Comparison of ENCODE assay signal across 10 cellular contexts in genomic region chr12:51219345-51219744, GRCh38. TPM values are rescaled to one million over a fixed set of nuclear protein-coding genes. Genes with fewer than 3 reads are reported as not detected.
A peak's percentile ranks its signal among the peaks of the same experiment; 100 is the strongest.
DNase-seq lines count a peak whose midpoint lies in the region; ATAC-seq and TF ChIP-seq lines count a peak whose summit lies in the region.
"Had no signal": no experiment of that assay in that cellular context is flagged by ENCODE, and none has a peak within 500 bp of the region (broad histone marks: within the 10 kb centered on the region; RNA-seq: fewer than 3 reads in every experiment).

No MANE protein-coding gene starts in this region.

- no peak overlapping the region for H2AFZ ChIP-seq in SU-DHL-6 (ENCODE audit: low read depth, low read length, severe bottlenecking)

- peaks cover 25% of the 10 kb centered on the region for H3F3A ChIP-seq in SU-DHL-6 (ENCODE audit: insufficient read depth)

- no peaks in the 10 kb centered on the region for H3K79me2 ChIP-seq in SU-DHL-6 (ENCODE audit: insufficient read depth, low read length)

- no peaks in the 10 kb centered on the region for H3K9me2 ChIP-seq in SU-DHL-6 (replicated peaks; ENCODE audit: insufficient read depth, low read length)

- no peaks in the 10 kb centered on the region for H3K27me3 ChIP-seq in SU-DHL-6 (ENCODE audit: low read length)
- H3K27me3 ChIP-seq in stomach smooth muscle (ENCODE audit: control insufficient read depth in 1 of 2, insufficient read depth in 2 of 2, low read length in 2 of 2), result no peaks in the 10 kb centered on the region
- H3K27me3 ChIP-seq: colonic mucosa had no signal

- peaks cover 15% of the 10 kb centered on the region for H3K4me1 ChIP-seq in stomach smooth muscle (ENCODE audit: control insufficient read depth, insufficient read depth, low read length)

- peak overlapping the region; percentile 84 for H3K4me2 ChIP-seq in SU-DHL-6 (ENCODE audit: low read depth, low read length, poor library complexity, severe bottlenecking)

- no peak overlapping the region for H3K9ac ChIP-seq in SU-DHL-6 (ENCODE audit: low read length)
- H3K9ac ChIP-seq in stomach smooth muscle (ENCODE audit: low read length in 2 of 2), result peak overlapping the region in 1 of 2 donors; percentile 98

- H3K4me3 Mint-ChIP-seq in activated T-cell treated with anti-CD3 and anti-CD28 coated beads, Interleukin-2, amount 50 U/mL, for 4 hours, result peak overlapping the region; percentile 92
- peak overlapping the region; percentile 67 for H3K4me3 Mint-ChIP-seq in glutamatergic neuron (ENCODE audit: unreplicated experiment)

- H3K27ac ChIP-seq in SU-DHL-6 (ENCODE audit: low read depth, low read length) (no peak overlapping the region), stomach smooth muscle (ENCODE audit: low read length) (peak overlapping the region; percentile 90)

- TF ChIP-seq CTCF in SU-DHL-6 (IDR thresholded peaks at IDR 0.05; ENCODE audit: insufficient read depth, low read length, poor library complexity, severe bottlenecking) (no peak), glutamatergic neuron (IDR thresholded peaks at IDR 0.05; ENCODE audit: partially characterized antibody, unreplicated experiment) (no peak)

- H3K36me3 Mint-ChIP-seq in activated T-cell treated with anti-CD3 and anti-CD28 coated beads, Interleukin-2, amount 50 U/mL, for 4 hours (ENCODE audit: insufficient read depth), result peaks cover under 1% of the 10 kb centered on the region
- no peaks in the 10 kb centered on the region for H3K36me3 Mint-ChIP-seq in glutamatergic neuron (ENCODE audit: unreplicated experiment)

- H3K4me1 Mint-ChIP-seq in activated T-cell treated with anti-CD3 and anti-CD28 coated beads, Interleukin-2, amount 50 U/mL, for 4 hours (ENCODE audit: low read depth), result peaks cover 19% of the 10 kb centered on the region
- peaks cover 9% of the 10 kb centered on the region for H3K4me1 Mint-ChIP-seq in glutamatergic neuron (ENCODE audit: low read depth, unreplicated experiment)

- DNase-seq in activated T-cell treated with anti-CD3 and anti-CD28 coated beads, Interleukin-2, amount 50 U/mL, for 4 hours, result no peak
- no peak for DNase-seq in activated T-cell treated with anti-CD3 and anti-CD28 coated beads for 4 hours
- no peak for DNase-seq in glutamatergic neuron
- DNase-seq in NK-92 treated with Interleukin-12 subunit alpha and Interleukin-12 subunit beta, amount 100 ng/mL, for 24 hours (lab: John Stamatoyannopoulos, UW), result no peak
- DNase-seq in DMS53 (lab: John Stamatoyannopoulos, UW), result no peak
- DNase-seq: NCI-H1436 treated with DMSO at 0.1 percent for 48 hours had no signal

- peak overlapping the region; percentile 20 for H3K27ac Mint-ChIP-seq in glutamatergic neuron (ENCODE audit: unreplicated experiment)

- H3K27me3 Mint-ChIP-seq in activated T-cell treated with anti-CD3 and anti-CD28 coated beads, Interleukin-2, amount 50 U/mL, for 4 hours (ENCODE audit: low read depth), result no peaks in the 10 kb centered on the region
- H3K27me3 Mint-ChIP-seq in glutamatergic neuron (ENCODE audit: unreplicated experiment), result peaks cover 2% of the 10 kb centered on the region

- no peaks in the 10 kb centered on the region for H4K20me1 ChIP-seq in SU-DHL-6 (ENCODE audit: low read depth, low read length)

- H3K9me3 ChIP-seq in SU-DHL-6 (ENCODE audit: insufficient read depth, low read length), result no peaks in the 10 kb centered on the region
- H3K9me3 ChIP-seq in stomach smooth muscle (ENCODE audit: control insufficient read depth in 2 of 2, low read length in 2 of 2), result no peaks in the 10 kb centered on the region
- H3K9me3 ChIP-seq: colonic mucosa had no signal

- ATAC-seq in activated T-cell treated with anti-CD3 and anti-CD28 coated beads, Interleukin-2, amount 50 U/mL, for 4 hours, result no peak
- no peak for ATAC-seq in HG02642 (IDR thresholded peaks at IDR 0.05; ENCODE audit: poor library complexity, unreplicated experiment)

- H3K4me3 ChIP-seq in SU-DHL-6 (ENCODE audit: insufficient read depth, low read length, poor library complexity, severe bottlenecking) (no peak overlapping the region), stomach smooth muscle (ENCODE audit: low read length in 2 of 2) (no peak overlapping the region)

- H3K36me3 ChIP-seq in SU-DHL-6 (ENCODE audit: low read length), result no peaks in the 10 kb centered on the region
- no peaks in the 10 kb centered on the region for H3K36me3 ChIP-seq in stomach smooth muscle (ENCODE audit: control insufficient read depth in 2 of 2, insufficient read depth in 2 of 2, low read length in 2 of 2)
- H3K36me3 ChIP-seq: colonic mucosa had no signal

- H3K9me3 Mint-ChIP-seq in activated T-cell treated with anti-CD3 and anti-CD28 coated beads, Interleukin-2, amount 50 U/mL, for 4 hours, result no peaks in the 10 kb centered on the region
- peaks cover 2% of the 10 kb centered on the region for H3K9me3 Mint-ChIP-seq in glutamatergic neuron (ENCODE audit: unreplicated experiment)

RNA-seq across cellular contexts. Expression of gene POU6F1, which starts 1.5 kb away (rescaled TPM):
- total RNA-seq in activated T-cell treated with anti-CD3 and anti-CD28 coated beads, Interleukin-2, amount 50 U/mL, for 4 hours, result 1 to 10 TPM; 4.1 to 8.5 (median 7.2) TPM
- 6.0 TPM for total RNA-seq in glutamatergic neuron (ENCODE audit: unreplicated experiment)

RNA-seq across cellular contexts. Expression of gene DAZAP2, which starts 19.3 kb away (rescaled TPM):
- total RNA-seq in activated T-cell treated with anti-CD3 and anti-CD28 coated beads, Interleukin-2, amount 50 U/mL, for 4 hours, result 100 to 1,000 TPM; 143 to 145 (median 145) TPM
- 31.9 TPM for total RNA-seq in glutamatergic neuron (ENCODE audit: unreplicated experiment)

RNA-seq across cellular contexts. Expression of gene TFCP2, which starts 46.4 kb away (rescaled TPM):
- 10 to 100 TPM; 32.9 to 33.7 (median 33.1) TPM for total RNA-seq in activated T-cell treated with anti-CD3 and anti-CD28 coated beads, Interleukin-2, amount 50 U/mL, for 4 hours
- total RNA-seq in glutamatergic neuron (ENCODE audit: unreplicated experiment), result 21.7 TPM

RNA-seq across cellular contexts. Expression of gene SMAGP, which starts 50.9 kb away (rescaled TPM):
- total RNA-seq in activated T-cell treated with anti-CD3 and anti-CD28 coated beads, Interleukin-2, amount 50 U/mL, for 4 hours, result under 1 TPM; 0.76 to 0.87 (median 0.79) TPM
- total RNA-seq in glutamatergic neuron (ENCODE audit: unreplicated experiment), result not detected
